In the genomic region with DNA sequence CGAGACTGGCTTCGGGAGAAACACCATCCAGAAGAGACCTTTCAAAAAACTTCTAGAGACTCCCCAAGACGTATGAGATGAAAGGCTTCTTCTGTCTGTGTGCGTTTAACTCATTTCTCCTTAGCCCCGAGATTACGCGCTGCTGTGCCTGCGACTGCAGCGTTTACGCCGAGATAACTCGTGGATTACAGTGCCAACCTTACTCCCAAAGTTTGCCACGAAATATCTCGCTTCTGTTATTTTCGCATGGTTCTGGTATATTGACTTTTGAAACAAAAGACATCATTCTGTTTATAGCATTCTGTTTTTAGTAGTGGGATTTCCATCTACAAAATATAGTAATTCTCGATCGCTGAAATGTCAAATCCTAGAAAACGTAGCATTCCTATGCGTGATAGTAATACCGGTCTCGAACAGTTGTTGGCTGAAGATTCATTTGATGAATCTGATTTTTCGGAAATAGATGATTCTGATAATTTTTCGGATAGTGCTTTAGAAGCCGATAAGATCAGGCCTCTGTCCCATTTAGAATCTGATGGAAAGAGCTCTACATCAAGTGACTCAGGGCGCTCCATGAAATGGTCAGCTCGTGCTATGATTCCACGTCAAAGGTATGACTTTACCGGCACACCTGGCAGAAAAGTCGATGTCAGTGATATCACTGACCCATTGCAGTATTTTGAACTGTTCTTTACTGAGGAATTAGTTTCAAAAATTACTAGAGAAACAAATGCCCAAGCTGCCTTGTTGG, we compare ENCODE assay signal across 8 cellular contexts. TPM values are rescaled to one million over a fixed set of nuclear protein-coding genes. Genes with fewer than 3 reads are reported as not detected.
DNase-seq lines count a peak whose midpoint lies in the region; ATAC-seq and TF ChIP-seq lines count a peak whose summit lies in the region.

No MANE protein-coding gene starts in this region.

- H2AFZ ChIP-seq in parathyroid adenoma: peak overlapping the region; percentile 89

- intact Hi-C loops in Panc1 (cut with micrococcal nuclease; ENCODE audit: unreplicated experiment): no loop called here

- in situ Hi-C loops in Panc1 (cut with HindIII; ENCODE audit: low pct_unique_long_range_greater_than_20kb, low sequenced_read_pairs): no loop called here

- peak overlapping the region; percentile 72 for H3K4me2 ChIP-seq in parathyroid adenoma (ENCODE audit: low read length)

- H3K9ac ChIP-seq in parathyroid adenoma: no peak overlapping the region

- peak overlapping the region; percentile 92 for H3K27ac ChIP-seq in Panc1 (ENCODE audit: low read length)
- peak overlapping the region; percentile 82 for H3K27ac ChIP-seq in parathyroid adenoma

- peak overlapping the region; percentile 90 to 98 for H3K4me3 ChIP-seq in Panc1 (ENCODE audit: low read depth in 2 of 2, low read length in 2 of 2)
- peak overlapping the region; percentile 99 for H3K4me3 ChIP-seq in fibroblast of pulmonary artery (replicated peaks; ENCODE audit: low read depth, low read length)
- H3K4me3 ChIP-seq in parathyroid adenoma (ENCODE audit: low read depth, low read length): peak overlapping the region; percentile 84

- POLR2A ChIA-PET in Panc1 (lab: Charles Lee): interaction anchor here (0.6 kb wide), 1 partner anchor 75 kb away, joined by 10 read pairs; no protein-coding TSS in a partner anchor

- CTCF ChIA-PET in Panc1 (lab: Charles Lee): no interaction called here

- TSS peak; percentile 88 for BruUV-seq in Panc1 (replicated peaks; lab: Mats Ljungman, UMichigan)

- TF ChIP-seq CTCF in Panc1 (IDR thresholded peaks at IDR 0.05) (no peak), fibroblast of pulmonary artery (IDR thresholded peaks at IDR 0.05; ENCODE audit: low read length, missing control alignments) (no peak), parathyroid adenoma (IDR thresholded peaks at IDR 0.05) (no peak)

- H3K9me3 ChIP-seq in Panc1 (ENCODE audit: control insufficient read depth, insufficient read depth, low read depth, low read length): no peaks in the 10 kb centered on the region
- no peaks in the 10 kb centered on the region for H3K9me3 ChIP-seq in parathyroid adenoma (ENCODE audit: control insufficient read depth, low read length)

- no peak for DNase-seq in Panc1 (ENCODE audit: low read depth, low spot score)
- no peak for DNase-seq in fibroblast of pulmonary artery (ENCODE audit: low read depth)
- DNase-seq in GDM1 (lab: John Stamatoyannopoulos, UW): no peak
- no peak for DNase-seq in islet precursor cell
- DNase-seq in NCI-H2081 treated with DMSO at 0.1 percent for 48 hours (lab: John Stamatoyannopoulos, UW): no peak
- DNase-seq in iPS-NIHi7 (ENCODE audit: extremely low spot score): no peak

- ATAC-seq in GM18511 (IDR thresholded peaks at IDR 0.05; ENCODE audit: unreplicated experiment) (peak; percentile 24), Panc1 (peak; percentile 51)

- H3K4me1 ChIP-seq in Panc1 (ENCODE audit: control insufficient read depth, insufficient read depth, low read length) (no peaks in the 10 kb centered on the region; the same call in 1 of the 2 replicates), parathyroid adenoma (peaks cover 4% of the 10 kb centered on the region)

- no peaks in the 10 kb centered on the region for H3K36me3 ChIP-seq in Panc1 (ENCODE audit: control insufficient read depth, insufficient read depth, low read length)
- H3K36me3 ChIP-seq in parathyroid adenoma (ENCODE audit: control insufficient read depth, insufficient read depth, low read length): no peaks in the 10 kb centered on the region

- H3K27me3 ChIP-seq in Panc1 (ENCODE audit: control insufficient read depth, insufficient read depth, low read length): no peaks in the 10 kb centered on the region
- H3K27me3 ChIP-seq in parathyroid adenoma (ENCODE audit: control insufficient read depth, insufficient read depth, low read length): no peaks in the 10 kb centered on the region

- H3K79me2 ChIP-seq in parathyroid adenoma: peaks cover 12% of the 10 kb centered on the region

RNA-seq across cellular contexts. Expression of gene PGBD4, which starts 0.5 kb away (rescaled TPM):
- 2.3 TPM for total RNA-seq in Panc1 (2021; ENCODE audit: unreplicated experiment)
- polyA plus RNA-seq in Panc1 (2012; ENCODE audit: insufficient read length): 1.1 TPM

RNA-seq across cellular contexts. Expression of gene EMC7, which starts 0.7 kb away (rescaled TPM):
- 79.6 TPM for total RNA-seq in Panc1 (2021; ENCODE audit: unreplicated experiment)
- 84.1 TPM for polyA plus RNA-seq in Panc1 (2012; ENCODE audit: insufficient read length)
